ENCODE assay signal across 2 cellular contexts in genomic region chr16:16259968-16260367, GRCh38. TPM values are rescaled to one million over a fixed set of nuclear protein-coding genes. Genes with fewer than 3 reads are reported as not detected.
"Had no signal": no experiment of that assay in that cellular context is flagged by ENCODE, and none has a peak within 500 bp of the region (broad histone marks: within the 10 kb centered on the region; RNA-seq: fewer than 3 reads in every experiment).

No MANE protein-coding gene starts in this region.

RNA-seq across cellular contexts. Expression of gene ABCC6, which starts 36.7 kb away (rescaled TPM):
- total RNA-seq: HT1080 had no signal
- polyA plus RNA-seq: IgD-negative memory B cell had no signal
